ENCODE assay signal across 8 cellular contexts in the genomic region with DNA sequence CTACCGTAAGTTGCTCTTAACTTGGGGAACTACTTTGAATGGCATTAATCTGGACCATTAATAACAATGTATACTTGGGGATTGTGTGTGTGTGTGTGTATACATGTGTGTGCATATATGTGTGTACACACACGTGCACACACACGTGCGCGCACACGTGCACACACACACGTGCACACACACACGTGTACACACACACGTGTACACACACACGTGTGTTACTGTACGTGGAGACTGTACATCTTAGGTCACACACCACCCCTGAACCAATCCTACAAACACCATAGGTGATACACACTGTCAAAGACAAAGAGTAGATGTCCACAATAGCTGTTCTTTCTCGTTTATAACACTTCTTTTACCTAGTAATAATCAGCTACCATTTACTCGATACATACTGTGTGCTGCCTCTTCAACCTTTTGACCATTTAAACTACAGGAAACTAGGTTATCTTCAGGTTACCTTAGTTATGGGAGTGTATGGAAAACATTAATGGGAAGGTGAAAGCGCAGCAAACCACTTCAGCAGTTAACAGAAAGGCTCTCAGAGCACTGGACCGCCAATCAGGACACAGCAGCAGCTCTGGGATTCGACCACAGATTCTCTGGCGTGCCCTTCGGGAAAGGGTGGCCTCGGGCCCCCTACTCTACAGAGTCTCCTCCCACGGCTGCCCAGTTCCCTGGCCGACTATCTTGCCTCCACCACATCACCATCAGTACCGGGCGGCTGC. TPM values are rescaled to one million over a fixed set of nuclear protein-coding genes. Genes with fewer than 3 reads are reported as not detected.
DNase-seq lines count a peak whose midpoint lies in the region; ATAC-seq and TF ChIP-seq lines count a peak whose summit lies in the region.

No MANE protein-coding gene starts in this region.

- H3K27me3 ChIP-seq in PC-9 (ENCODE audit: insufficient read depth, low read depth), result no peaks in the 10 kb centered on the region
- no peaks in the 10 kb centered on the region for H3K27me3 ChIP-seq in esophagus squamous epithelium
- H3K27me3 ChIP-seq in trophoblast cell (ENCODE audit: insufficient read depth, low read length), result no peaks in the 10 kb centered on the region

- H3K27me3 Mint-ChIP-seq in activated CD4-positive, alpha-beta T cell treated with anti-CD3 and anti-CD28 coated beads, Interleukin-2, amount 10 ng/mL, durations not matched to agents 7 days and 5 days, result no peaks in the 10 kb centered on the region

- H3K36me3 ChIP-seq in PC-9 (ENCODE audit: low read depth), result peaks cover 6% of the 10 kb centered on the region; the same call in 1 of the 2 replicates
- H3K36me3 ChIP-seq in esophagus squamous epithelium, result peaks cover 0 to 25% (median 0%) of the 10 kb centered on the region in 3 donors
- peaks cover 0 to 3% of the 10 kb centered on the region in 2 experiments for H3K36me3 ChIP-seq in trophoblast cell (ENCODE audit: control insufficient read depth in 1 of 2, insufficient read depth in 2 of 2, low read length in 2 of 2)

- H3K9me2 ChIP-seq in PC-9 (ENCODE audit: insufficient read depth), result no peaks in the 10 kb centered on the region

- no peaks in the 10 kb centered on the region for H3K9me3 ChIP-seq in PC-9 (ENCODE audit: insufficient read depth, low read depth)
- no peaks in the 10 kb centered on the region for H3K9me3 ChIP-seq in esophagus squamous epithelium
- peaks cover 4% of the 10 kb centered on the region for H3K9me3 ChIP-seq in trophoblast cell (ENCODE audit: insufficient read depth, low read depth, low read length)

- H3K4me1 Mint-ChIP-seq in activated CD4-positive, alpha-beta T cell treated with anti-CD3 and anti-CD28 coated beads, Interleukin-2, amount 10 ng/mL, durations not matched to agents 7 days and 5 days, result peaks cover 41% of the 10 kb centered on the region

- H3K4me3 Mint-ChIP-seq in activated CD4-positive, alpha-beta T cell treated with anti-CD3 and anti-CD28 coated beads, Interleukin-2, amount 10 ng/mL, durations not matched to agents 7 days and 5 days, result peak overlapping the region; percentile 94

- BruUV-seq in PC-9 (replicated peaks; lab: Mats Ljungman, UMichigan), result no TSS peak

- peak overlapping the region; percentile 90 for H3K4me3 ChIP-seq in PC-9
- H3K4me3 ChIP-seq in esophagus squamous epithelium, result peak overlapping the region; percentile 73 to 93 (median 93)
- H3K4me3 ChIP-seq in trophoblast cell (ENCODE audit: low read depth, low read length), result peak overlapping the region; percentile 73

- intact Hi-C loops in PC-9 (cut with micrococcal nuclease; ENCODE audit: unreplicated experiment) (loop anchor here (2.0 kb wide), 1 partner anchor 97 kb away; no protein-coding TSS in a partner anchor), esophagus squamous epithelium (cut with DNase I) (no loop called here)

- peaks cover 28% of the 10 kb centered on the region for H3K36me3 Mint-ChIP-seq in activated CD4-positive, alpha-beta T cell treated with anti-CD3 and anti-CD28 coated beads, Interleukin-2, amount 10 ng/mL, durations not matched to agents 7 days and 5 days (ENCODE audit: low read depth)

- H4K8ac ChIP-seq in trophoblast cell (ENCODE audit: low read depth, low read length), result peak overlapping the region; percentile 96

- H3F3A ChIP-seq in PC-9 (ENCODE audit: insufficient read depth, low read depth), result no peaks in the 10 kb centered on the region

- H3K79me2 ChIP-seq in PC-9 (ENCODE audit: low read depth) (peaks cover 19% of the 10 kb centered on the region), trophoblast cell (ENCODE audit: control insufficient read depth, insufficient read depth, low read length, poor library complexity) (peaks cover 8% of the 10 kb centered on the region)

- TF ChIP-seq CTCF in PC-9 (conservative IDR thresholded peaks at IDR 0.05) (no peak), esophagus squamous epithelium (IDR thresholded peaks at IDR 0.05) (no peak)

- H3K9ac ChIP-seq in trophoblast cell (ENCODE audit: low read length), result peak overlapping the region; percentile 55

- no peak overlapping the region for H2BK12ac ChIP-seq in trophoblast cell (ENCODE audit: low read length)

- peak overlapping the region; percentile 85 for H4K91ac ChIP-seq in trophoblast cell (ENCODE audit: low read depth, low read length)

- no peak overlapping the region for H2AK5ac ChIP-seq in trophoblast cell (ENCODE audit: low read length)

- H2BK5ac ChIP-seq in trophoblast cell (ENCODE audit: low read depth, low read length, poor library complexity), result peak overlapping the region; percentile 60

- no peaks in the 10 kb centered on the region for H4K20me1 ChIP-seq in PC-9 (ENCODE audit: insufficient read depth)

- POLR2A ChIA-PET in activated CD4-positive, alpha-beta T cell treated with anti-CD3 and anti-CD28 coated beads, Interleukin-2, amount 10 ng/mL, durations not matched to agents 7 days and 5 days (lab: Charles Lee), result no interaction called here
- POLR2A ChIA-PET in PC-9 (lab: Charles Lee; ENCODE audit: unreplicated experiment), result interaction anchor here (0.6 to 0.7 kb wide), 2 partner anchors 86 to 317 kb away, joined by 4 read pairs; no protein-coding TSS in a partner anchor

- no peak overlapping the region for H2BK120ac ChIP-seq in trophoblast cell (ENCODE audit: insufficient read depth, low read length, poor library complexity)

- H4K12ac ChIP-seq in trophoblast cell (ENCODE audit: low read depth, low read length), result peak overlapping the region; percentile 85

- peaks cover 10% of the 10 kb centered on the region for H3K9me3 Mint-ChIP-seq in activated CD4-positive, alpha-beta T cell treated with anti-CD3 and anti-CD28 coated beads, Interleukin-2, amount 10 ng/mL, durations not matched to agents 7 days and 5 days

- H3K4me2 ChIP-seq in PC-9, result peak overlapping the region; percentile 91
- peak overlapping the region; percentile 79 for H3K4me2 ChIP-seq in trophoblast cell (ENCODE audit: low read length)

- peaks cover 18% of the 10 kb centered on the region for H3K4me1 ChIP-seq in PC-9 (replicated peaks; ENCODE audit: insufficient read depth)
- peaks cover 0 to 21% (median 0%) of the 10 kb centered on the region in 3 donors for H3K4me1 ChIP-seq in esophagus squamous epithelium
- peaks cover 3 to 8% of the 10 kb centered on the region in 2 experiments for H3K4me1 ChIP-seq in trophoblast cell (ENCODE audit: control insufficient read depth in 1 of 2, insufficient read depth in 2 of 2, low read length in 2 of 2)

- peak overlapping the region; percentile 62 for H3K27ac ChIP-seq in PC-9
- H3K27ac ChIP-seq in esophagus squamous epithelium, result peak overlapping the region; percentile 91 to 94 (median 92)
- H3K27ac ChIP-seq in trophoblast cell (ENCODE audit: low read depth, low read length), result peak overlapping the region; percentile 88

- peaks cover 11% of the 10 kb centered on the region for H3K79me1 ChIP-seq in trophoblast cell (ENCODE audit: low read length)

- peak overlapping the region; percentile 86 for H3K14ac ChIP-seq in trophoblast cell (ENCODE audit: low read length)

- DNase-seq in activated CD4-positive, alpha-beta T cell treated with anti-CD3 and anti-CD28 coated beads, Interleukin-2, amount 10 ng/mL, durations not matched to agents 7 days and 5 days, result no peak
- DNase-seq in activated CD4-positive, alpha-beta T cell treated with anti-CD3 and anti-CD28 coated beads for 1 hour, result no peak
- DNase-seq in PC-9 (no peak), esophagus squamous epithelium (lab: John Stamatoyannopoulos, UW) (no peak), trophoblast cell (no peak), NCI-H187 treated with DMSO at 0.1 percent for 48 hours (lab: John Stamatoyannopoulos, UW) (no peak)

- no peak overlapping the region for H3K23ac ChIP-seq in trophoblast cell (ENCODE audit: low read length)

- H2AFZ ChIP-seq in PC-9 (peak overlapping the region; percentile 98), trophoblast cell (ENCODE audit: insufficient read depth, low read length, poor library complexity) (peak overlapping the region; percentile 73)

- WGBS in esophagus squamous epithelium, 2 donors, result 56 to 60% methylated on average over 16 to 18 of the region's 23 CpGs
- no CpG with 5 or more reads among the region's 23 CpGs for WGBS in trophoblast cell (ENCODE audit: extremely low coverage, insufficient coverage, insufficient read length)

- H3K4ac ChIP-seq in trophoblast cell (ENCODE audit: low read depth, low read length), result peak overlapping the region; percentile 30

- CTCF ChIA-PET in activated CD4-positive, alpha-beta T cell treated with anti-CD3 and anti-CD28 coated beads, Interleukin-2, amount 10 ng/mL, durations not matched to agents 7 days and 5 days (lab: Charles Lee), result interaction anchor here (1.0 to 1.5 kb wide), 4 partner anchors 8 to 126 kb away, joined by 3 read pairs; no protein-coding TSS in a partner anchor
- CTCF ChIA-PET in PC-9 (lab: Charles Lee), result no interaction called here

- no peak for TF ChIP-seq POLR2A in esophagus squamous epithelium (IDR thresholded peaks at IDR 0.05)

- peak overlapping the region; percentile 96 for H3K27ac Mint-ChIP-seq in activated CD4-positive, alpha-beta T cell treated with anti-CD3 and anti-CD28 coated beads, Interleukin-2, amount 10 ng/mL, durations not matched to agents 7 days and 5 days

- peak overlapping the region; percentile 68 for H3K18ac ChIP-seq in trophoblast cell (ENCODE audit: low read length)

- no peak for ATAC-seq in GM18498 (IDR thresholded peaks at IDR 0.05; ENCODE audit: unreplicated experiment)
- ATAC-seq in HG02973 (IDR thresholded peaks at IDR 0.05; ENCODE audit: unreplicated experiment), result no peak

RNA-seq across cellular contexts. Expression of gene GCC2, which starts 0.9 kb away (rescaled TPM):
- 10 to 100 TPM; 46.2 to 53.4 TPM for total RNA-seq in activated CD4-positive, alpha-beta T cell treated with anti-CD3 and anti-CD28 coated beads, Interleukin-2, amount 10 ng/mL, durations not matched to agents 7 days and 5 days
- total RNA-seq in PC-9 (2021), result 33.3 and 49.1 TPM in 2 replicates
- 10 to 100 TPM; 11.0 to 31.9 (median 13.7) TPM for total RNA-seq in esophagus squamous epithelium
- polyA plus RNA-seq in trophoblast cell (2013), result 33.2 and 33.7 TPM in 2 replicates
